Comparison of ENCODE assay signal across 13 cellular contexts in genomic region chr12:54937376-54937775, GRCh38. TPM values are rescaled to one million over a fixed set of nuclear protein-coding genes. Genes with fewer than 3 reads are reported as not detected.
"Had no signal": no experiment of that assay in that cellular context is flagged by ENCODE, and none has a peak within 500 bp of the region (broad histone marks: within the 10 kb centered on the region; RNA-seq: fewer than 3 reads in every experiment).

No MANE protein-coding gene starts in this region.

- DNase-seq: activated CD4-positive, alpha-beta T cell treated with anti-CD3 and anti-CD28 coated beads for 48 hours; activated CD8-positive, alpha-beta memory T cell treated with anti-CD3 and anti-CD28 coated beads for 24 hours; activated naive CD4-positive, alpha-beta T cell treated with anti-CD3 and anti-CD28 coated beads for 36 hours; amniotic stem cell; effector CD8-positive, alpha-beta T cell; ovary; sigmoid colon; spleen; T-helper 2 cell had no signal

- H3K27me3 Mint-ChIP-seq: central memory CD8-positive, alpha-beta T cell had no signal

- H3K4me3 ChIP-seq: coronary artery, ovary, sigmoid colon, spleen had no signal

- H3K27ac ChIP-seq: coronary artery, ovary, sigmoid colon had no signal

- H3K4me3 Mint-ChIP-seq: activated naive CD4-positive, alpha-beta T cell treated with anti-CD3 and anti-CD28 coated beads for 36 hours; central memory CD8-positive, alpha-beta T cell had no signal

- H3K4me1 ChIP-seq: sigmoid colon had no signal

- H3K27me3 ChIP-seq: ovary, sigmoid colon, spleen had no signal

- H3K9me3 Mint-ChIP-seq: central memory CD8-positive, alpha-beta T cell had no signal

- H3K36me3 ChIP-seq: ovary, sigmoid colon, spleen had no signal

- H3K9me3 ChIP-seq: ovary, sigmoid colon, spleen had no signal

RNA-seq across cellular contexts. Expression of gene TESPA1, which starts 47.2 kb away (rescaled TPM):
- total RNA-seq: epithelial cell of proximal tubule, lung microvascular endothelial cell had no signal
